ENCODE assay signal across 14 cellular contexts in the genomic region with DNA sequence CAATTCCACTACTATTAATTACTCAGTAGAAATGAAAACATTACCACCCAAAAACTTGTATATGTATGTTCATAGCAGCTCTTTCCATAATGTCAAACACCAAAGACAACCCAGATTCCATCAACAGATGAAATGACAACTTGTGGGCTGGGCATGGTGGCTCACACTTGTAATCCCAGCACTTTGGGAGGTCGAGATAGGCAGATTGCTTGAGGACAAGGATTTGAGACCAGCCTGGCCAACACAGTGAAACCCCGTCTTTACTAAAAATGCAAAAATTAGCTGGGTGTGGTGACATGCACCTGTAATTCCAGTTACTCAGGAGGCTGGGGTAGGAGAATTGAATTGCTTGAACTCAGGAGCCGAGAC. TPM values are rescaled to one million over a fixed set of nuclear protein-coding genes. Genes with fewer than 3 reads are reported as not detected.
DNase-seq lines count a peak whose midpoint lies in the region; FAIRE-seq and TF ChIP-seq lines count a peak whose summit lies in the region.
"Had no signal": no experiment of that assay in that cellular context is flagged by ENCODE, and none has a peak within 500 bp of the region (broad histone marks: within the 10 kb centered on the region; RNA-seq: fewer than 3 reads in every experiment).

No MANE protein-coding gene starts in this region.

- FAIRE-seq in GM12891 (lab: Jason Lieb, UNC) (no peak), D721Med (lab: Jason Lieb, UNC) (no peak), frontal cortex (lab: Jason Lieb, UNC) (no peak)

- in situ Hi-C loops in brain microvascular endothelial cell (cut with HindIII; ENCODE audit: low pct_ligation_motif_present, low sequenced_read_pairs): no loop called here

- H3K4me3 Mint-ChIP-seq in Caco-2 (ENCODE audit: unreplicated experiment): no peak overlapping the region
- H3K4me3 Mint-ChIP-seq: activated CD8-positive, alpha-beta T cell treated with anti-CD3 and anti-CD28 coated beads for 36 hours had no signal

- H3K36me3 ChIP-seq in Caco-2 (ENCODE audit: control insufficient read depth, insufficient read depth, low read length): no peaks in the 10 kb centered on the region
- no peaks in the 10 kb centered on the region for H3K36me3 ChIP-seq in MM.1S (replicated peaks; ENCODE audit: insufficient read depth, low read length)
- H3K36me3 ChIP-seq in brain microvascular endothelial cell (replicated peaks): no peaks in the 10 kb centered on the region
- no peaks in the 10 kb centered on the region for H3K36me3 ChIP-seq in osteoblast (ENCODE audit: insufficient read depth, low read length)

- H3K9me2 ChIP-seq in MM.1S (replicated peaks; ENCODE audit: insufficient read depth, low read length): no peaks in the 10 kb centered on the region

- no peak overlapping the region for H3K4me3 ChIP-seq in Caco-2 (ENCODE audit: low read depth, low read length)
- peak overlapping the region; percentile 23; the same call in 1 of the 2 replicates for H3K4me3 ChIP-seq in MM.1S (ENCODE audit: low read length)
- no peak overlapping the region for H3K4me3 ChIP-seq in brain microvascular endothelial cell (ENCODE audit: low read depth, low read length)
- no peak overlapping the region for H3K4me3 ChIP-seq in osteoblast (ENCODE audit: insufficient read depth, low read length)

- no peaks in the 10 kb centered on the region for H3K27me3 Mint-ChIP-seq in Caco-2 (ENCODE audit: insufficient read depth, unreplicated experiment)
- H3K27me3 Mint-ChIP-seq: activated CD8-positive, alpha-beta T cell treated with anti-CD3 and anti-CD28 coated beads for 36 hours; CD4-positive, CD25-positive, alpha-beta regulatory T cell had no signal

- H3K79me2 ChIP-seq in MM.1S (ENCODE audit: low read length): peaks cover 96% of the 10 kb centered on the region
- peaks cover 94% of the 10 kb centered on the region for H3K79me2 ChIP-seq in osteoblast (ENCODE audit: insufficient read depth, low read length)

- no peak for TF ChIP-seq POLR2A in GM12891 (IDR thresholded peaks at IDR 0.05; ENCODE audit: low read depth, low read length)

- intact Hi-C loops in Caco-2 (cut with micrococcal nuclease; ENCODE audit: unreplicated experiment): no loop called here

- peaks cover 14% of the 10 kb centered on the region for H3K9me3 ChIP-seq in Caco-2
- no peaks in the 10 kb centered on the region for H3K9me3 ChIP-seq in MM.1S (replicated peaks; ENCODE audit: insufficient read depth, low read length)
- no peaks in the 10 kb centered on the region for H3K9me3 ChIP-seq in osteoblast (ENCODE audit: low read depth, low read length)

- POLR2A ChIA-PET in Caco-2 (lab: Charles Lee): no interaction called here

- peaks cover 7% of the 10 kb centered on the region for H3K4me1 ChIP-seq in Caco-2
- peaks cover 43% of the 10 kb centered on the region for H3K4me1 ChIP-seq in MM.1S (ENCODE audit: low read length)
- H3K4me1 ChIP-seq in osteoblast (ENCODE audit: insufficient read depth, low read length): peaks cover 20% of the 10 kb centered on the region

- no peak for TF ChIP-seq CTCF in Caco-2 (IDR thresholded peaks at IDR 0.05; ENCODE audit: insufficient read depth in 1 of 2, low read depth in 1 of 2, low read length in 1 of 2, severe bottlenecking in 1 of 2, unreplicated experiment in 1 of 2)
- TF ChIP-seq CTCF in MM.1S (IDR thresholded peaks at IDR 0.05; ENCODE audit: low read length): no peak
- TF ChIP-seq CTCF in brain microvascular endothelial cell (IDR thresholded peaks at IDR 0.05; ENCODE audit: low read depth, low read length, missing control alignments): no peak
- TF ChIP-seq CTCF in osteoblast (IDR thresholded peaks at IDR 0.05; ENCODE audit: extremely low read depth, low read depth, low read length): no peak
- TF ChIP-seq CTCF in D721Med (IDR thresholded peaks at IDR 0.05; ENCODE audit: insufficient read depth, missing control alignments): no peak

- DNase-seq in Caco-2: no peak
- no peak for DNase-seq in MM.1S
- no peak for DNase-seq in brain microvascular endothelial cell
- DNase-seq in osteoblast (ENCODE audit: insufficient read length, low spot score, missing footprints): no peak
- DNase-seq in GM12891 (ENCODE audit: insufficient read length, low spot score): no peak
- DNase-seq in D721Med (ENCODE audit: insufficient read length, low spot score): no peak
- DNase-seq in frontal cortex (ENCODE audit: low spot score in 2 of 2): no peak
- DNase-seq in NCI-H2081 treated with DMSO at 0.1 percent for 48 hours (lab: John Stamatoyannopoulos, UW): no peak
- DNase-seq: activated CD8-positive, alpha-beta T cell treated with anti-CD3 and anti-CD28 coated beads for 36 hours; CD4-positive, CD25-positive, alpha-beta regulatory T cell; cerebellar nuclear complex; NCI-H187; NCI-H526; stimulated activated CD4-positive, alpha-beta T cell treated with anti-CD3 and anti-CD28 coated beads, Interleukin-2, amount 100 ng/mL, for 48 hours had no signal

- H3K36me3 Mint-ChIP-seq in Caco-2 (ENCODE audit: insufficient read depth, unreplicated experiment): peaks cover 31% of the 10 kb centered on the region

- H3K9me3 Mint-ChIP-seq in Caco-2 (ENCODE audit: unreplicated experiment): no peaks in the 10 kb centered on the region

- H3K27ac Mint-ChIP-seq in Caco-2 (ENCODE audit: unreplicated experiment): peak overlapping the region; percentile 79
- H3K27ac Mint-ChIP-seq: activated CD8-positive, alpha-beta T cell treated with anti-CD3 and anti-CD28 coated beads for 36 hours had no signal

- H3K4me2 ChIP-seq in MM.1S (ENCODE audit: low read depth, low read length) (peak overlapping the region; percentile 68; the same call in 1 of the 2 replicates), osteoblast (ENCODE audit: insufficient read depth, low read length) (peak overlapping the region; percentile 7)

- peak overlapping the region; percentile 43; the same call in 1 of the 2 replicates for H3K9ac ChIP-seq in MM.1S (ENCODE audit: low read length)

- CTCF ChIA-PET in Caco-2 (lab: Charles Lee): interaction anchor here (0.7 kb wide), 1 partner anchor 11 kb away, joined by 9 read pairs; no protein-coding TSS in a partner anchor

- H3K27ac ChIP-seq in MM.1S (ENCODE audit: low read length): peak overlapping the region; percentile 83
- peak overlapping the region; percentile 12 for H3K27ac ChIP-seq in brain microvascular endothelial cell
- peak overlapping the region; percentile 70 for H3K27ac ChIP-seq in osteoblast (ENCODE audit: low read depth, low read length)

- H4K20me1 ChIP-seq in MM.1S (ENCODE audit: insufficient read depth, low read length) (no peaks in the 10 kb centered on the region; the same call in 1 of the 2 replicates), osteoblast (ENCODE audit: insufficient read depth, low read length) (peaks cover 44% of the 10 kb centered on the region)

- peaks cover 51% of the 10 kb centered on the region for H3F3A ChIP-seq in MM.1S (ENCODE audit: insufficient read depth, low read length)

- peaks cover 9% of the 10 kb centered on the region for H3K4me1 Mint-ChIP-seq in Caco-2 (ENCODE audit: low read depth, unreplicated experiment)

- H2AFZ ChIP-seq in MM.1S (ENCODE audit: low read length): no peak overlapping the region
- H2AFZ ChIP-seq in osteoblast (ENCODE audit: low read length): no peak overlapping the region

- no TSS peak for BruUV-seq in Caco-2 (replicated peaks; lab: Mats Ljungman, UMichigan)

- H3K27me3 ChIP-seq in Caco-2 (replicated peaks; ENCODE audit: control insufficient read depth, insufficient read depth, low read length): no peaks in the 10 kb centered on the region
- H3K27me3 ChIP-seq in MM.1S (replicated peaks; ENCODE audit: insufficient read depth, low read length): no peaks in the 10 kb centered on the region
- no peaks in the 10 kb centered on the region for H3K27me3 ChIP-seq in brain microvascular endothelial cell (replicated peaks)
- H3K27me3 ChIP-seq in osteoblast (ENCODE audit: insufficient read depth, low read length): no peaks in the 10 kb centered on the region

TF ChIP-seq in GM12891, 5 proteins besides CTCF, POLR2A, EP300 and RAD21:
- TF ChIP-seq POLR2AphosphoS5 (IDR thresholded peaks at IDR 0.05; ENCODE audit: low read depth, low read length) (no peak), PAX5 (IDR thresholded peaks at IDR 0.05; ENCODE audit: insufficient read depth, low read length, severe bottlenecking) (no peak), POU2F2 (IDR thresholded peaks at IDR 0.05; ENCODE audit: low read depth, low read length) (no peak), TAF1 (IDR thresholded peaks at IDR 0.05; ENCODE audit: low read depth, low read length) (no peak), SPI1 (IDR thresholded peaks at IDR 0.05; ENCODE audit: low read depth, low read length) (no peak)

RNA-seq across cellular contexts. Expression of a gene that starts 11.5 kb away (rescaled TPM):
- total RNA-seq in Caco-2 (2022) (52.8 and 58.3 TPM in 2 replicates), osteoblast (34.5 and 40.9 TPM in 2 replicates), frontal cortex (109 TPM)
- polyA plus RNA-seq in GM12891 (2012; ENCODE audit: low read depth, missing spikeins): 22.5 TPM

RNA-seq across cellular contexts. Expression of a gene that starts 27.4 kb away (rescaled TPM):
- total RNA-seq in Caco-2 (2022): 24.2 and 29.3 TPM in 2 replicates
- 18.3 and 19.2 TPM in 2 replicates for total RNA-seq in osteoblast
- 11.3 TPM for polyA plus RNA-seq in GM12891 (2012; ENCODE audit: low read depth, missing spikeins)
- total RNA-seq in frontal cortex: 28.5 TPM

Comparison
In these comparisons a context has a peak if more than half of its experiments do, and no peak if none do; other contexts are left out.
1. H3K27ac ChIP-seq: peak in every context shown above with its lines; median percentile 83 in MM.1S; 70 in osteoblast; 12 in brain microvascular endothelial cell.